Comparison of ENCODE assay signal across 27 cellular contexts in the genomic region with DNA sequence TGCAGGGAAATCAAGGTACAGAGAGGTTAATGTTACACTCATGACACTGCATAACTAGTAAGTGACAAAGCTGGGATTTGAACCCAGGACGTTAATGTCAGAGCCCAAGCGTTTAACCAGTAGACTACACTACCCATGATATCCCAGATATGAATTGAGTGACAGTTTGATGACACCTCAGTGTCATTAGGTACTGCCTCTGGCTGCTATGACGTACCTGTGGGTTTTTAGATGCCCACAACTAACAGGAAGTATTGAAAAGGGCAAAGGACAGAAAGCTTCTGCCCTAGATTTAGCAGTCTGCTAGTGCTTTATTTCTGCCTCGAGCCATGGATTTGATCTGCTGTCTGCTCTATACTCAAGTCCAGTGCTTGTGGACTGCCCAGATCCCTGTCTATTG. TPM values are rescaled to one million over a fixed set of nuclear protein-coding genes. Genes with fewer than 3 reads are reported as not detected.
DNase-seq lines count a peak whose midpoint lies in the region; ATAC-seq, FAIRE-seq and TF ChIP-seq lines count a peak whose summit lies in the region.
"Had no signal": no experiment of that assay in that cellular context is flagged by ENCODE, and none has a peak within 500 bp of the region (broad histone marks: within the 10 kb centered on the region; RNA-seq: fewer than 3 reads in every experiment).

No MANE protein-coding gene starts in this region.

- peak; percentile 28 to 56 for ATAC-seq in activated CD4-positive, CD25-positive, alpha-beta regulatory T cell treated with anti-CD3 and anti-CD28 coated beads, Interleukin-2, amount 50 U/mL, for 24 hours
- ATAC-seq in GM21786 (IDR thresholded peaks at IDR 0.05; ENCODE audit: unreplicated experiment) (peak; percentile 58), HG02678 (IDR thresholded peaks at IDR 0.05; ENCODE audit: unreplicated experiment) (no peak)
- peak; percentile 86 for ATAC-seq in activated CD8-positive, alpha-beta T cell treated with anti-CD3 and anti-CD28 coated beads for 36 hours
- ATAC-seq in stimulated activated memory B cell treated with anti-CD40 and anti-IgM and Interleukin-4, amounts not matched to agents 10 μg/mL and 1 μg/mL and 100 μg/mL, for 72 hours = peak; percentile 41
- ATAC-seq: right cardiac atrium had no signal

- TF ChIP-seq CTCF in activated CD8-positive, alpha-beta T cell treated with anti-CD3 and anti-CD28 coated beads for 36 hours (IDR thresholded peaks at IDR 0.05) = no peak

- CTCF ChIA-PET in activated CD8-positive, alpha-beta T cell treated with anti-CD3 and anti-CD28 coated beads for 36 hours (lab: Charles Lee) = no interaction called here

- no peaks in the 10 kb centered on the region for H3K9me3 Mint-ChIP-seq in activated CD8-positive, alpha-beta T cell treated with anti-CD3 and anti-CD28 coated beads for 36 hours
- H3K9me3 Mint-ChIP-seq in stimulated activated memory B cell treated with anti-CD40 and anti-IgM and Interleukin-4, amounts not matched to agents 10 μg/mL and 1 μg/mL and 100 μg/mL, for 72 hours = no peaks in the 10 kb centered on the region
- H3K9me3 Mint-ChIP-seq: brain, HFFc6 had no signal

- no peak overlapping the region for H3K27ac Mint-ChIP-seq in activated CD8-positive, alpha-beta T cell treated with anti-CD3 and anti-CD28 coated beads for 36 hours
- no peak overlapping the region for H3K27ac Mint-ChIP-seq in stimulated activated memory B cell treated with anti-CD40 and anti-IgM and Interleukin-4, amounts not matched to agents 10 μg/mL and 1 μg/mL and 100 μg/mL, for 72 hours
- H3K27ac Mint-ChIP-seq: brain, HFFc6 had no signal

- no peak overlapping the region for H3K4me3 Mint-ChIP-seq in activated CD8-positive, alpha-beta T cell treated with anti-CD3 and anti-CD28 coated beads for 36 hours
- no peak overlapping the region for H3K4me3 Mint-ChIP-seq in stimulated activated memory B cell treated with anti-CD40 and anti-IgM and Interleukin-4, amounts not matched to agents 10 μg/mL and 1 μg/mL and 100 μg/mL, for 72 hours
- H3K4me3 Mint-ChIP-seq: brain, HFFc6 had no signal

- FAIRE-seq in RCC 7860 (lab: Jason Lieb, UNC) = no peak
- FAIRE-seq: islet of Langerhans, TTC549 had no signal

- POLR2A ChIA-PET in activated CD8-positive, alpha-beta T cell treated with anti-CD3 and anti-CD28 coated beads for 36 hours (lab: Charles Lee) = no interaction called here

- intact Hi-C loops in activated CD8-positive, alpha-beta T cell treated with anti-CD3 and anti-CD28 coated beads for 36 hours (cut with micrococcal nuclease) = no loop called here

- H3K36me3 Mint-ChIP-seq in activated CD8-positive, alpha-beta T cell treated with anti-CD3 and anti-CD28 coated beads for 36 hours (ENCODE audit: low read depth) = no peaks in the 10 kb centered on the region
- no peaks in the 10 kb centered on the region for H3K36me3 Mint-ChIP-seq in stimulated activated memory B cell treated with anti-CD40 and anti-IgM and Interleukin-4, amounts not matched to agents 10 μg/mL and 1 μg/mL and 100 μg/mL, for 72 hours
- H3K36me3 Mint-ChIP-seq: brain had no signal

- peaks cover 4% of the 10 kb centered on the region for H3K4me1 Mint-ChIP-seq in activated CD8-positive, alpha-beta T cell treated with anti-CD3 and anti-CD28 coated beads for 36 hours (ENCODE audit: low read depth)
- H3K4me1 Mint-ChIP-seq in stimulated activated memory B cell treated with anti-CD40 and anti-IgM and Interleukin-4, amounts not matched to agents 10 μg/mL and 1 μg/mL and 100 μg/mL, for 72 hours = no peaks in the 10 kb centered on the region
- H3K4me1 Mint-ChIP-seq: brain had no signal

- no peak for DNase-seq in activated CD4-positive, CD25-positive, alpha-beta regulatory T cell (lab: John Stamatoyannopoulos, UW)
- DNase-seq in activated CD8-positive, alpha-beta T cell treated with anti-CD3 and anti-CD28 coated beads for 36 hours = peak; percentile 41
- no peak for DNase-seq in CD1c-positive myeloid dendritic cell (ENCODE audit: extremely low spot score)
- DNase-seq in RCC 7860 (ENCODE audit: low spot score) = no peak
- DNase-seq: 8988T; activated CD4-positive, alpha-beta T cell treated with anti-CD3 and anti-CD28 coated beads, Interleukin-2, amount 50 U/mL, for 48 hours; colonic mucosa; HFFc6; KBM-7; MV-4-11; NCI-H187; NCI-H226; PC-9; right cardiac atrium; SJCRH30; stimulated activated CD4-positive, alpha-beta T cell treated with anti-CD3 and anti-CD28 coated beads, Interleukin-15, amount 100 ng/mL, for 24 hours; stimulated activated naive CD4-positive, alpha-beta T cell had no signal

- no peaks in the 10 kb centered on the region for H3K27me3 Mint-ChIP-seq in activated CD8-positive, alpha-beta T cell treated with anti-CD3 and anti-CD28 coated beads for 36 hours
- no peaks in the 10 kb centered on the region for H3K27me3 Mint-ChIP-seq in stimulated activated memory B cell treated with anti-CD40 and anti-IgM and Interleukin-4, amounts not matched to agents 10 μg/mL and 1 μg/mL and 100 μg/mL, for 72 hours
- H3K27me3 Mint-ChIP-seq: brain had no signal

RNA-seq across cellular contexts. Expression of gene GLRA1, which starts 56.2 kb away (rescaled TPM):
- total RNA-seq in activated CD8-positive, alpha-beta T cell treated with anti-CD3 and anti-CD28 coated beads for 36 hours = not detected
- total RNA-seq: colonic mucosa, HFFc6, lung, osteoblast, PC-9, right cardiac atrium, SJCRH30, tibial nerve had no signal
